ENCODE assay signal across 1 cellular context in genomic region chr16:9821970-9822369, GRCh38.
TF ChIP-seq lines count a peak whose summit lies in the region.

No MANE protein-coding gene starts in this region.

TF ChIP-seq in H1, 55 proteins besides CTCF, POLR2A, EP300 and RAD21 (continued from another document):
- no peak for TF ChIP-seq RNF2 (IDR thresholded peaks at IDR 0.05; ENCODE audit: borderline replicate concordance, low read depth, low read length, missing control alignments, poor library complexity, severe bottlenecking)
